In genomic region chr22:48713266-48714205, GRCh38 we compare ENCODE assay signal across 15 cellular contexts.
"Had no signal": no experiment of that assay in that cellular context is flagged by ENCODE, and none has a peak within 500 bp of the region (broad histone marks: within the 10 kb centered on the region; RNA-seq: fewer than 3 reads in every experiment).

No MANE protein-coding gene starts in this region.

- H2AFZ ChIP-seq: hepatocyte had no signal

- H3K4me3 ChIP-seq: coronary artery, gastroesophageal sphincter, hepatocyte, lung, skin epidermis, stomach, tibial artery had no signal

- H3K4me2 ChIP-seq: hepatocyte had no signal

- H3K36me3 ChIP-seq: gastroesophageal sphincter, stomach, tibial artery had no signal

- DNase-seq: activated CD4-positive, alpha-beta T cell treated with anti-CD3 and anti-CD28 coated beads, Interleukin-2, amount 50 U/mL, for 4 hours; activated CD4-positive, CD25-positive, alpha-beta regulatory T cell treated with anti-CD3 and anti-CD28 coated beads, Interleukin-2, amount 50 U/mL, for 72 hours; activated naive CD8-positive, alpha-beta T cell treated with anti-CD3 and anti-CD28 coated beads, Interleukin-2, amount 50 U/mL, for 24 hours; activated T-cell treated with anti-CD3 and anti-CD28 coated beads, Interleukin-2, amount 50 U/mL, for 1 hour; caudate nucleus; effector memory CD4-positive, alpha-beta T cell; midbrain; naive thymus-derived CD4-positive, alpha-beta T cell; stomach had no signal

- H3K27ac ChIP-seq: coronary artery, gastroesophageal sphincter, hepatocyte, skin epidermis, stomach, tibial artery had no signal

- H3K27me3 ChIP-seq: hepatocyte had no signal

- H3K4me1 ChIP-seq: gastroesophageal sphincter, stomach, tibial artery had no signal

- H3K79me2 ChIP-seq: hepatocyte had no signal

- ATAC-seq: activated naive CD8-positive, alpha-beta T cell treated with anti-CD3 and anti-CD28 coated beads, Interleukin-2, amount 50 U/mL, for 24 hours; gastroesophageal sphincter; naive thymus-derived CD4-positive, alpha-beta T cell had no signal
